Comparison of ENCODE assay signal across 17 cellular contexts in genomic region chr19:41912899-41913475, GRCh38.
DNase-seq lines count a peak whose midpoint lies in the region; ATAC-seq and TF ChIP-seq lines count a peak whose summit lies in the region.
"Had no signal": no experiment of that assay in that cellular context is flagged by ENCODE, and none has a peak within 500 bp of the region (broad histone marks: within the 10 kb centered on the region; RNA-seq: fewer than 3 reads in every experiment).

No MANE protein-coding gene starts in this region.

- no peaks in the 10 kb centered on the region for H3K27me3 Mint-ChIP-seq in activated naive CD4-positive, alpha-beta T cell treated with anti-CD3 and anti-CD28 coated beads, Interleukin-2, amount 50 U/mL, for 24 hours

- H3K4me1 Mint-ChIP-seq in activated naive CD4-positive, alpha-beta T cell treated with anti-CD3 and anti-CD28 coated beads, Interleukin-2, amount 50 U/mL, for 24 hours, result peaks cover 31% of the 10 kb centered on the region

- in situ Hi-C loops in GM13977 (cut with MboI; ENCODE audit: low pct_unique_long_range_greater_than_20kb, low sequenced_read_pairs, unreplicated experiment), result no loop called here

- no peak for TF ChIP-seq CTCF in GM13977 (IDR thresholded peaks at IDR 0.05; ENCODE audit: extremely low read depth, insufficient read depth, missing control alignments)

- peak overlapping the region; percentile 26 for H3K4me3 Mint-ChIP-seq in activated naive CD4-positive, alpha-beta T cell treated with anti-CD3 and anti-CD28 coated beads, Interleukin-2, amount 50 U/mL, for 24 hours

- ATAC-seq in stimulated activated naive CD8-positive, alpha-beta T cell treated with anti-CD3 and anti-CD28 coated beads, Interleukin-15, Interleukin-2, amounts not matched to agents 100 U/mL and 50 U/mL, for 24 hours, result peak; percentile 11
- no peak for ATAC-seq in HG02852 (IDR thresholded peaks at IDR 0.05; ENCODE audit: unreplicated experiment)
- ATAC-seq: body of pancreas, gastroesophageal sphincter had no signal

- DNase-seq in activated naive CD4-positive, alpha-beta T cell treated with anti-CD3 and anti-CD28 coated beads, Interleukin-2, amount 50 U/mL, for 16 hours, result no peak
- DNase-seq in T-helper 9 cell (peak; percentile 29), iPS-NIHi11 (ENCODE audit: low spot score) (peak; percentile 70), GM13977 (ENCODE audit: low spot score) (no peak), GDM1 (lab: John Stamatoyannopoulos, UW) (no peak)
- DNase-seq in stimulated activated naive CD8-positive, alpha-beta T cell treated with anti-CD3 and anti-CD28 coated beads, Interleukin-15, Interleukin-2, amounts not matched to agents 100 U/mL and 50 U/mL, for 24 hours, result no peak
- DNase-seq: BE2C; body of pancreas; effector CD4-positive, alpha-beta T cell; EL; mammary epithelial cell; NCI-H2029 treated with DMSO at 0.1 percent for 48 hours; OCI-M1; stimulated activated CD4-positive, alpha-beta T cell treated with anti-CD3 and anti-CD28 coated beads, Interleukin-4, amount 100 ng/mL, for 1 hour had no signal

- no peak overlapping the region for H3K27ac Mint-ChIP-seq in activated naive CD4-positive, alpha-beta T cell treated with anti-CD3 and anti-CD28 coated beads, Interleukin-2, amount 50 U/mL, for 24 hours

- H3K9me3 Mint-ChIP-seq in activated naive CD4-positive, alpha-beta T cell treated with anti-CD3 and anti-CD28 coated beads, Interleukin-2, amount 50 U/mL, for 24 hours, result no peaks in the 10 kb centered on the region

- no peaks in the 10 kb centered on the region for H3K36me3 Mint-ChIP-seq in activated naive CD4-positive, alpha-beta T cell treated with anti-CD3 and anti-CD28 coated beads, Interleukin-2, amount 50 U/mL, for 24 hours

Comparison
In these comparisons a context has a peak if more than half of its experiments do, and no peak if none do; other contexts are left out.
1. DNase-seq: peak in T-helper 9 cell (single experiment) and iPS-NIHi11 (single experiment); none in activated naive CD4-positive, alpha-beta T cell treated with anti-CD3 and anti-CD28 coated beads, Interleukin-2, amount 50 U/mL, for 16 hours (single experiment), stimulated activated naive CD8-positive, alpha-beta T cell treated with anti-CD3 and anti-CD28 coated beads, Interleukin-15, Interleukin-2, amounts not matched to agents 100 U/mL and 50 U/mL, for 24 hours (single experiment), GM13977 (single experiment) and GDM1 (single experiment).